In the genomic region with DNA sequence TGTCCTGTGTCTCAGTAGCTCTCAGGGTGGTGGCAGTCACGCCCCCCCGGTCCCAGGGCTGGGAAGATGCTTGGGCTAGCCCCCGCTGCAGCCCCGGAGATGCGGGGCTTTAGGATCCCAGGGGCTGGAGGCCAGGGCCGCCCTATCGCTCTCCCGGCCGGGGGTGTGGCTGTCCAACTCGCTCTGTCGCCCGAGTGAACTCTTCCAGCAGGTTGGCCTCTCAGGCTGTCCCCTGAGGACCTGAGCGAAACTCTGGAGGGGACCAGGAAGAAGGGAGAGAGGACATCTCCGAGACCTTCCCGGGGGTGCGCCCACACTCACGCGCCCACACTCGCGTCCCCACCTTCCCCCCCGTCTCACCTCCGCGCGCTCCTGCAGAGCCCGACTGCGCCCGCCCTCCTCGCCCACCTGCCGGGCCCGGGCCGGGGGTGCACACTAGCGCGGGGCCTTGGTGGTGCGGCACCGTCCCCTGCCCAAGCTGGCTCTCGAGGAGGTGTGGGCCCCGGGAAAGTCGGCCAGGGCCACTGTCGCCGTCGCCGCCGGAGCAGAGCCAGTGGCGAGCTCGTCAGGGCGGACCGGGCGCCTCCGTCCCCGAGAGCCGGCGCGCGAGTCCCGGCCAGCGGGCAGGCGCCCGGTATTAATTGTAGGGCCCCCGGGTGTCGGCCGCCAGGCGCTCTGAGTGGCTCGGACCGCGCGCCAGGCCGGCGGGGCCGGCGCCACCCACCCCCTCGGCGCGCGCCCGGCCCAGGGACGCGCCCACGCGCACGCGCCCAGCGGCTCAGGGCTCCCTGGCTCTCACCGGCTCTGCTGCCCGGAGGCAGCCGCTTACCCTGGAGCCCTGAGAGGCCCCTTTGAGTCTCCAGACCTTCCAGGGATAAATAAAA, we compare ENCODE assay signal across 8 cellular contexts.
DNase-seq lines count a peak whose midpoint lies in the region; ATAC-seq and TF ChIP-seq lines count a peak whose summit lies in the region.

No MANE protein-coding gene starts in this region.

- no peaks in the 10 kb centered on the region for H4K20me1 ChIP-seq in GM23248 (ENCODE audit: insufficient read depth)

- intact Hi-C loops in breast epithelium (cut with DNase I; ENCODE audit: low total_unique reads), result no loop called here

- peak overlapping the region; percentile 94 for H3K4me2 ChIP-seq in GM23248 (ENCODE audit: unreplicated experiment)

- ATAC-seq in GM18868 (IDR thresholded peaks at IDR 0.05; ENCODE audit: unreplicated experiment), result no peak

- in situ Hi-C loops in GM23248 (cut with MboI), result no loop called here

- H3F3A ChIP-seq in GM23248 (ENCODE audit: insufficient read depth), result peaks cover 6% of the 10 kb centered on the region; the same call in 1 of the 2 replicates

- H3K4me3 ChIP-seq in GM23248 (peak overlapping the region; percentile 81), breast epithelium (peak overlapping the region; percentile 84 to 90 (median 87)), skeletal muscle tissue (ENCODE audit: low read length in 3 of 3) (peak overlapping the region; percentile 82 to 91 (median 89))

- DNase-seq in 8988T (peak; percentile 93), GM23248 (peak; percentile 77), SW 1271 (lab: John Stamatoyannopoulos, UW) (peak; percentile 48 to 78), breast epithelium (ENCODE audit: low spot score in 2 of 2) (peak; percentile 46 to 60), iPS-NIHi7 (ENCODE audit: extremely low spot score) (peak; percentile 89), amniotic stem cell (lab: John Stamatoyannopoulos, UW) (no peak)

- no peaks in the 10 kb centered on the region for H3K9me2 ChIP-seq in GM23248 (ENCODE audit: insufficient read depth)

- peak in 1 of 3 donors; percentile 22 for TF ChIP-seq CTCF in breast epithelium (IDR thresholded peaks at IDR 0.05)

- no peak for TF ChIP-seq POLR2A in breast epithelium (IDR thresholded peaks at IDR 0.05)

- H3K27ac ChIP-seq in GM23248, result no peak overlapping the region
- H3K27ac ChIP-seq in breast epithelium, result peak overlapping the region; percentile 99 to 100
- H3K27ac ChIP-seq in skeletal muscle tissue (ENCODE audit: low read depth, low read length), result peak overlapping the region; percentile 90

- H3K9me3 ChIP-seq in GM23248 (ENCODE audit: low read depth) (no peaks in the 10 kb centered on the region), breast epithelium (no peaks in the 10 kb centered on the region), skeletal muscle tissue (ENCODE audit: control insufficient read depth in 3 of 3, low read length in 3 of 3) (no peaks in the 10 kb centered on the region)

- peak overlapping the region; percentile 83 for H2AFZ ChIP-seq in GM23248

- WGBS in GM23248 (ENCODE audit: low coverage in 1 of 2, low lambda C conversion rate in 2 of 2, missing lambda C conversion rate in 2 of 2), 2 experiments, result 1 to 2% methylated on average over 42 to 48 of the region's 85 CpGs

- H3K9ac ChIP-seq in GM23248, result peak overlapping the region; percentile 70
- H3K9ac ChIP-seq in skeletal muscle tissue (ENCODE audit: low read depth in 1 of 3, low read length in 3 of 3), result peak overlapping the region; percentile 85 to 92 (median 89)

- H3K27me3 ChIP-seq in GM23248 (replicated peaks; ENCODE audit: insufficient read depth), result no peaks in the 10 kb centered on the region
- no peaks in the 10 kb centered on the region for H3K27me3 ChIP-seq in breast epithelium
- H3K27me3 ChIP-seq in skeletal muscle tissue (ENCODE audit: control insufficient read depth in 3 of 3, insufficient read depth in 3 of 3, low read length in 3 of 3), result no peaks in the 10 kb centered on the region

- no peaks in the 10 kb centered on the region for H3K4me1 ChIP-seq in GM23248 (ENCODE audit: insufficient read depth)
- peaks cover 2 to 6% of the 10 kb centered on the region in 2 donors for H3K4me1 ChIP-seq in breast epithelium
- peaks cover 26 to 38% (median 37%) of the 10 kb centered on the region in 3 donors for H3K4me1 ChIP-seq in skeletal muscle tissue (ENCODE audit: control insufficient read depth in 3 of 3, insufficient read depth in 3 of 3, low read length in 3 of 3)

- H3K36me3 ChIP-seq in GM23248 (ENCODE audit: low read depth) (no peaks in the 10 kb centered on the region), breast epithelium (no peaks in the 10 kb centered on the region), skeletal muscle tissue (ENCODE audit: control insufficient read depth in 3 of 3, insufficient read depth in 3 of 3, low read length in 3 of 3) (no peaks in the 10 kb centered on the region)

- no peaks in the 10 kb centered on the region for H3K79me2 ChIP-seq in GM23248 (ENCODE audit: insufficient read depth)
